ENCODE assay signal across 3 cellular contexts in the genomic region with DNA sequence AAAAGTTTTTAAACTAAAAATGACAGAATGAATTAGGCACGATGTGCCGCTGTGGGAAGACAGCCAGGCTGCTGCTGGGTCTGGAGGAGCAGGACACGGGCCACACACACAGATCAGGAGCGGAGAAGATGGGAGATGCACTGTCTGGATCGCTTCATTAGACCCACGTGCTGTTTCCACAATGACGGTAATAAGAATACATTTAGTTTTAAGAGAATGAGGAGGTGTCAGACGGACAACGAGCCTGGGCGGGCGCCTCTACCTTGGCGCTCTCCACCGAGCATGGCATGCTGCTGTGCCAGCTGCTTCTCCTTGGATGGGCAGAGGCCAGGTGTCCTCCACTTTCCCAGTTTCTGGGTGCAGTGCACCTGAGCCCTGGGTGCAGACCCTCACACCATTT. TPM values are rescaled to one million over a fixed set of nuclear protein-coding genes. Genes with fewer than 3 reads are reported as not detected.
"Had no signal": no experiment of that assay in that cellular context is flagged by ENCODE, and none has a peak within 500 bp of the region (broad histone marks: within the 10 kb centered on the region; RNA-seq: fewer than 3 reads in every experiment).

No MANE protein-coding gene starts in this region.

RNA-seq across cellular contexts. Expression of gene ZDHHC11B, which starts 11.6 kb away (rescaled TPM):
- total RNA-seq: activated naive CD4-positive, alpha-beta T cell treated with anti-CD3 and anti-CD28 coated beads for 36 hours; epithelial cell of proximal tubule had no signal
- polyA plus RNA-seq: fibroblast of lung had no signal
